Comparison of ENCODE assay signal across 8 cellular contexts in genomic region chr4:80335554-80336358, GRCh38. TPM values are rescaled to one million over a fixed set of nuclear protein-coding genes. Genes with fewer than 3 reads are reported as not detected.
DNase-seq lines count a peak whose midpoint lies in the region; FAIRE-seq and TF ChIP-seq lines count a peak whose summit lies in the region.

Gene CFAP299, plus strand, starts transcription at chr4:80335730.

- no peaks in the 10 kb centered on the region for H3K36me3 Mint-ChIP-seq in astrocyte (ENCODE audit: low read depth, unreplicated experiment)

- H3K9me3 ChIP-seq in MM.1S (replicated peaks; ENCODE audit: insufficient read depth, low read length): no peaks in the 10 kb centered on the region
- H3K9me3 ChIP-seq in astrocyte (ENCODE audit: insufficient read depth, low read depth, low read length): no peaks in the 10 kb centered on the region

- H3K79me2 ChIP-seq in MM.1S (ENCODE audit: low read length) (no peaks in the 10 kb centered on the region), astrocyte (ENCODE audit: insufficient read depth, low read length) (no peaks in the 10 kb centered on the region)

- FAIRE-seq in astrocyte (lab: Jason Lieb, UNC): peak; percentile 26

- peak within 1 kb of the TSS; percentile 93 for H3K4me3 Mint-ChIP-seq in astrocyte (ENCODE audit: unreplicated experiment)

- no peaks in the 10 kb centered on the region for H3K27me3 ChIP-seq in MM.1S (replicated peaks; ENCODE audit: insufficient read depth, low read length)
- no peaks in the 10 kb centered on the region for H3K27me3 ChIP-seq in astrocyte (ENCODE audit: insufficient read depth, low read length)

- H3K9me3 Mint-ChIP-seq in astrocyte (ENCODE audit: unreplicated experiment): no peaks in the 10 kb centered on the region

- H3K9me2 ChIP-seq in MM.1S (replicated peaks; ENCODE audit: insufficient read depth, low read length): no peaks in the 10 kb centered on the region

- H2AFZ ChIP-seq in MM.1S (ENCODE audit: low read length) (peak within 1 kb of the TSS; percentile 85), astrocyte (ENCODE audit: low read depth, low read length) (peak within 1 kb of the TSS; percentile 81)

- no peak within 1 kb of the TSS for H3K27ac ChIP-seq in MM.1S (ENCODE audit: low read length)
- H3K27ac ChIP-seq in astrocyte (ENCODE audit: low read depth, low read length): no peak within 1 kb of the TSS

- TF ChIP-seq CTCF in MM.1S (IDR thresholded peaks at IDR 0.05; ENCODE audit: low read length) (peak; percentile 53), astrocyte (IDR thresholded peaks at IDR 0.05; ENCODE audit: insufficient read depth, low read depth, low read length) (peak; percentile 29), retinal pigment epithelial cell (conservative IDR thresholded peaks at IDR 0.05; ENCODE audit: low read depth, low read length) (peak; percentile 65)

- H3K27ac Mint-ChIP-seq in astrocyte (ENCODE audit: unreplicated experiment): no peak within 1 kb of the TSS

- DNase-seq in GM04503 (ENCODE audit: low read depth) (peak; percentile 56), HCEC 1CT (peak; percentile 75), MM.1S (peak; percentile 90), SW 1271 (lab: John Stamatoyannopoulos, UW) (peak; percentile 59 to 84), astrocyte (ENCODE audit: low read depth) (peak; percentile 79), hippocampal formation (lab: John Stamatoyannopoulos, UW) (peak; percentile 11 to 46), retinal pigment epithelial cell (ENCODE audit: low read depth) (peak; percentile 61), middle frontal gyrus (ENCODE audit: extremely low spot score, low spot score) (no peak)

- H3K4me1 ChIP-seq in MM.1S (ENCODE audit: low read length) (no peaks in the 10 kb centered on the region), astrocyte (ENCODE audit: insufficient read depth, low read length) (peaks cover 6% of the 10 kb centered on the region)

- H3F3A ChIP-seq in MM.1S (ENCODE audit: insufficient read depth, low read length): 0 out of 2 replicates have a peak, but pooled peaks cover 5% of the 10 kb centered on the region

- H4K20me1 ChIP-seq in MM.1S (ENCODE audit: insufficient read depth, low read length) (no peaks in the 10 kb centered on the region), astrocyte (ENCODE audit: insufficient read depth, low read length) (no peaks in the 10 kb centered on the region)

- no peaks in the 10 kb centered on the region for H3K36me3 ChIP-seq in MM.1S (replicated peaks; ENCODE audit: insufficient read depth, low read length)
- no peaks in the 10 kb centered on the region for H3K36me3 ChIP-seq in astrocyte (ENCODE audit: insufficient read depth, low read length)

- no peaks in the 10 kb centered on the region for H3K4me1 Mint-ChIP-seq in astrocyte (ENCODE audit: low read depth, unreplicated experiment)

- H3K4me3 ChIP-seq in MM.1S (ENCODE audit: low read length): peak within 1 kb of the TSS; percentile 75
- peak within 1 kb of the TSS; percentile 83 for H3K4me3 ChIP-seq in astrocyte (ENCODE audit: insufficient read depth, low read depth, low read length)
- H3K4me3 ChIP-seq in retinal pigment epithelial cell (ENCODE audit: low read length): peak within 1 kb of the TSS; percentile 82

- peak within 1 kb of the TSS; percentile 76 for H3K4me2 ChIP-seq in MM.1S (ENCODE audit: low read depth, low read length)
- H3K4me2 ChIP-seq in astrocyte (ENCODE audit: low read length): peak within 1 kb of the TSS; percentile 93

- H3K27me3 Mint-ChIP-seq in astrocyte (ENCODE audit: low read depth, unreplicated experiment): peaks cover 11% of the 10 kb centered on the region

- H3K9ac ChIP-seq in MM.1S (ENCODE audit: low read length): peak within 1 kb of the TSS; percentile 15; the same call in 1 of the 2 replicates
- H3K9ac ChIP-seq in astrocyte (ENCODE audit: low read length): peak within 1 kb of the TSS; percentile 62

RNA-seq across cellular contexts. Expression of gene CFAP299, which starts in this region (rescaled TPM):
- not detected in 2 replicates for total RNA-seq in astrocyte

Comparison
In these comparisons a context has a peak if more than half of its experiments do, and no peak if none do; other contexts are left out.
1. Peak in DNase-seq, H3K4me3 ChIP-seq, H3K9ac ChIP-seq and H3K4me2 ChIP-seq in astrocyte; RNA of the gene not detected or under 1 TPM.